1 cellular context compared by ENCODE assay signal in genomic region chr3:42822828-42823227, GRCh38.
TF ChIP-seq lines count a peak whose summit lies in the region.

No MANE protein-coding gene starts in this region.

TF ChIP-seq in HepG2, 621 proteins besides CTCF, POLR2A, EP300 and RAD21 (continued from another document):
- TF ChIP-seq FOXK2 (IDR thresholded peaks at IDR 0.05) (no peak), LCORL (IDR thresholded peaks at IDR 0.05) (no peak), LCORL (CRISPR knock-in tag; IDR thresholded peaks at IDR 0.05) (peak; percentile 43; the same call in 1 of the 2 replicates), POLR2G (IDR thresholded peaks at IDR 0.05; ENCODE audit: low read depth, low read length) (peak; percentile 52; the same call in 1 of the 2 replicates), SALL1 (CRISPR knock-in tag; IDR thresholded peaks at IDR 0.05) (peak; percentile 49), ZMYM3 (CRISPR knock-in tag; IDR thresholded peaks at IDR 0.05) (0 out of 2 replicates have a peak, but pooled peaks have one; percentile 5), RARA (CRISPR knock-in tag; IDR thresholded peaks at IDR 0.05) (peak; percentile 44; the same call in 1 of the 2 replicates), ZNF124 (CRISPR knock-in tag; IDR thresholded peaks at IDR 0.05) (no peak), ZNF292 (CRISPR knock-in tag; IDR thresholded peaks at IDR 0.05; ENCODE audit: borderline replicate concordance, low read depth) (0 out of 2 replicates have a peak, but pooled peaks have one; percentile 13), HMGXB4 (CRISPR knock-in tag; IDR thresholded peaks at IDR 0.05; ENCODE audit: borderline replicate concordance in 1 of 2, low read depth in 1 of 2) (0 out of 4 replicates have a peak, but pooled peaks of 1 of the 2 experiments have one; percentile 38), ZMYM4 (CRISPR knock-in tag; IDR thresholded peaks at IDR 0.05) (peak; percentile 54; the same call in 1 of the 2 replicates), ZNF362 (CRISPR knock-in tag; IDR thresholded peaks at IDR 0.05; ENCODE audit: borderline replicate concordance) (peak; percentile 41; the same call in 1 of the 2 replicates)
- TF ChIP-seq, protein P1, sequence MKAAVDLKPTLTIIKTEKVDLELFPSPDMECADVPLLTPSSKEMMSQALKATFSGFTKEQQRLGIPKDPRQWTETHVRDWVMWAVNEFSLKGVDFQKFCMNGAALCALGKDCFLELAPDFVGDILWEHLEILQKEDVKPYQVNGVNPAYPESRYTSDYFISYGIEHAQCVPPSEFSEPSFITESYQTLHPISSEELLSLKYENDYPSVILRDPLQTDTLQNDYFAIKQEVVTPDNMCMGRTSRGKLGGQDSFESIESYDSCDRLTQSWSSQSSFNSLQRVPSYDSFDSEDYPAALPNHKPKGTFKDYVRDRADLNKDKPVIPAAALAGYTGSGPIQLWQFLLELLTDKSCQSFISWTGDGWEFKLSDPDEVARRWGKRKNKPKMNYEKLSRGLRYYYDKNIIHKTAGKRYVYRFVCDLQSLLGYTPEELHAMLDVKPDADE (CRISPR knock-in tag; IDR thresholded peaks at IDR 0.05): no peak
